ENCODE assay signal across 18 cellular contexts in genomic region chr9:137969008-137969407, GRCh38.
"Had no signal": no experiment of that assay in that cellular context is flagged by ENCODE, and none has a peak within 500 bp of the region (broad histone marks: within the 10 kb centered on the region; RNA-seq: fewer than 3 reads in every experiment).

No MANE protein-coding gene starts in this region.

- H3K9me3 ChIP-seq: thoracic aorta, upper lobe of left lung had no signal

- H3K27ac ChIP-seq: heart right ventricle, left ventricle myocardium inferior, thoracic aorta, upper lobe of left lung had no signal

- H3K27me3 ChIP-seq: upper lobe of left lung had no signal

- H3K4me3 ChIP-seq: heart right ventricle, left ventricle myocardium inferior, thoracic aorta, upper lobe of left lung had no signal

- H3K4me1 Mint-ChIP-seq: activated naive CD4-positive, alpha-beta T cell treated with anti-CD3 and anti-CD28 coated beads, Interleukin-2, amount 10 ng/mL, durations not matched to agents 7 days and 5 days; activated naive CD8-positive, alpha-beta T cell treated with anti-CD3 and anti-CD28 coated beads, Interleukin-2, amount 50 U/mL, for 24 hours; activated T-helper 17 cell treated with anti-CD3 and anti-CD28 coated beads, Interleukin-2, amount 50 U/mL, for 72 hours; WTC11 had no signal

- H3K36me3 ChIP-seq: heart right ventricle, left ventricle myocardium inferior, thoracic aorta, upper lobe of left lung had no signal

- H3K27ac Mint-ChIP-seq: activated naive CD4-positive, alpha-beta T cell treated with anti-CD3 and anti-CD28 coated beads, Interleukin-2, amount 10 ng/mL, durations not matched to agents 7 days and 5 days; activated naive CD8-positive, alpha-beta T cell treated with anti-CD3 and anti-CD28 coated beads, Interleukin-2, amount 50 U/mL, for 24 hours; activated T-cell treated with anti-CD3 and anti-CD28 coated beads, Interleukin-2, amount 50 U/mL, for 24 hours; activated T-helper 17 cell treated with anti-CD3 and anti-CD28 coated beads, Interleukin-2, amount 50 U/mL, for 72 hours; nephron; T-helper 1 cell treated with Interleukin-12 subunit alpha and Interleukin-12 subunit beta and Interleukin-4 antibody, amounts not matched to agents 30 μg/mL and 1 μg/mL, for 36 hours had no signal

- ATAC-seq: activated naive CD8-positive, alpha-beta T cell treated with anti-CD3 and anti-CD28 coated beads, Interleukin-2, amount 50 U/mL, for 24 hours; activated T-helper 17 cell treated with anti-CD3 and anti-CD28 coated beads, Interleukin-2, amount 50 U/mL, for 72 hours; heart right ventricle had no signal

- DNase-seq: activated naive CD8-positive, alpha-beta T cell treated with anti-CD3 and anti-CD28 coated beads, Interleukin-2, amount 50 U/mL, for 24 hours; cortex of kidney; foreskin fibroblast; heart right ventricle; kidney glomerular epithelial cell; left ventricle myocardium inferior; nucleus accumbens; stimulated activated CD4-positive, alpha-beta T cell treated with anti-CD3 and anti-CD28 coated beads, Interleukin-4, amount 100 ng/mL, for 1 hour; stimulated activated naive CD4-positive, alpha-beta T cell; T1000 had no signal

- H3K4me1 ChIP-seq: heart right ventricle, left ventricle myocardium inferior, upper lobe of left lung had no signal

- H3K36me3 Mint-ChIP-seq: activated naive CD4-positive, alpha-beta T cell treated with anti-CD3 and anti-CD28 coated beads, Interleukin-2, amount 10 ng/mL, durations not matched to agents 7 days and 5 days had no signal

- H3K4me3 Mint-ChIP-seq: activated naive CD4-positive, alpha-beta T cell treated with anti-CD3 and anti-CD28 coated beads, Interleukin-2, amount 10 ng/mL, durations not matched to agents 7 days and 5 days; activated naive CD8-positive, alpha-beta T cell treated with anti-CD3 and anti-CD28 coated beads, Interleukin-2, amount 50 U/mL, for 24 hours; activated T-cell treated with anti-CD3 and anti-CD28 coated beads, Interleukin-2, amount 50 U/mL, for 24 hours; activated T-helper 17 cell treated with anti-CD3 and anti-CD28 coated beads, Interleukin-2, amount 50 U/mL, for 72 hours; nephron; T-helper 1 cell treated with Interleukin-12 subunit alpha and Interleukin-12 subunit beta and Interleukin-4 antibody, amounts not matched to agents 30 μg/mL and 1 μg/mL, for 36 hours; WTC11 had no signal

- H3K9me3 Mint-ChIP-seq: activated naive CD4-positive, alpha-beta T cell treated with anti-CD3 and anti-CD28 coated beads, Interleukin-2, amount 10 ng/mL, durations not matched to agents 7 days and 5 days; activated naive CD8-positive, alpha-beta T cell treated with anti-CD3 and anti-CD28 coated beads, Interleukin-2, amount 50 U/mL, for 24 hours; activated T-cell treated with anti-CD3 and anti-CD28 coated beads, Interleukin-2, amount 50 U/mL, for 24 hours; T-helper 1 cell treated with Interleukin-12 subunit alpha and Interleukin-12 subunit beta and Interleukin-4 antibody, amounts not matched to agents 30 μg/mL and 1 μg/mL, for 36 hours; WTC11 had no signal
